In genomic region chr19:30172643-30173242, GRCh38 we compare ENCODE assay signal across 1 cellular context.
TF ChIP-seq lines count a peak whose summit lies in the region.

No MANE protein-coding gene starts in this region.

TF ChIP-seq in A549, 52 proteins besides CTCF, POLR2A, EP300 and RAD21 (continued from another document):
- TF ChIP-seq BCL3 (IDR thresholded peaks at IDR 0.05) (no peak), CBX8 (IDR thresholded peaks at IDR 0.05) (no peak), JUN (IDR thresholded peaks at IDR 0.05) (no peak), RCOR1 (IDR thresholded peaks at IDR 0.05; ENCODE audit: low read depth, low read length) (no peak), PHF8 (IDR thresholded peaks at IDR 0.05; ENCODE audit: borderline replicate concordance, low read depth) (no peak), FOXS1 (CRISPR knock-in tag; IDR thresholded peaks at IDR 0.05) (no peak), MYC (IDR thresholded peaks at IDR 0.05; ENCODE audit: borderline replicate concordance, low read length) (no peak), ZC3H11A (IDR thresholded peaks at IDR 0.05) (no peak), CHD2 (IDR thresholded peaks at IDR 0.05; ENCODE audit: low read length, partially characterized antibody) (no peak)
TF ChIP-seq in A549: peak in this region for 0.
